In genomic region chr19:13979224-13979623, GRCh38 we compare ENCODE assay signal across 1 cellular context.
TF ChIP-seq lines count a peak whose summit lies in the region.

No MANE protein-coding gene starts in this region.

TF ChIP-seq in HepG2, 621 proteins besides CTCF, POLR2A, EP300 and RAD21:
- no peak for TF ChIP-seq ZNF432 (CRISPR knock-in tag; IDR thresholded peaks at IDR 0.05; ENCODE audit: borderline replicate concordance)
- TF ChIP-seq AGO2 (optimal IDR thresholded peaks at IDR 0.05; ENCODE audit: low read depth, low read length) = peak; percentile 56
- no peak for TF ChIP-seq ZNF556 (CRISPR knock-in tag; IDR thresholded peaks at IDR 0.05; ENCODE audit: borderline replicate concordance)
- TF ChIP-seq ADNP (CRISPR knock-in tag; IDR thresholded peaks at IDR 0.05) = no peak
- TF ChIP-seq RFXAP (CRISPR knock-in tag; IDR thresholded peaks at IDR 0.05; ENCODE audit: borderline replicate concordance) = no peak
